In the genomic region with DNA sequence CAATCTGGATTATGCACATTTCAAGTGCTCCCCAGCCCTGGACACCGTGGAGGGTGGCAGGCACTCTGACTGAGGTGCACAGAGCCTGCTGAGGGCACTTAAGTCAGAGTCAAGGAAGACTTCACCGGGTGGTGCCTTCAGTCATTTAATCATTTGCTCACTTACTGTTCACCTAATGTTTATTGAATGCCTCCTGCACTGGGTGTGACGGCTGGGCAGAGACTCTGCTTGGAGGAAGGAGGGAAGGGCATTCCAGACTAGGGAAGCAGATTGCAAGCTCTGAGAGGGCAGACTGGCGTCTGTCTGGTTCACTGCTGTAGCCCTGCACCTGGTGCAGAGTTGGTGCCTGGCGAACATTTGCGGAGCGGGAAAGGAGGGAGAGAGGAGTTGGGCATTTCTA, we compare ENCODE assay signal across 10 cellular contexts. TPM values are rescaled to one million over a fixed set of nuclear protein-coding genes. Genes with fewer than 3 reads are reported as not detected.
DNase-seq lines count a peak whose midpoint lies in the region; ATAC-seq and TF ChIP-seq lines count a peak whose summit lies in the region.
"Had no signal": no experiment of that assay in that cellular context is flagged by ENCODE, and none has a peak within 500 bp of the region (broad histone marks: within the 10 kb centered on the region; RNA-seq: fewer than 3 reads in every experiment).

No MANE protein-coding gene starts in this region.

- intact Hi-C loops in activated CD8-positive, alpha-beta T cell treated with anti-CD3 and anti-CD28 coated beads for 36 hours (cut with micrococcal nuclease): loop anchor here (5.0 kb wide), 2 partner anchors 40 to 65 kb away; a partner anchor contains a TSS

- peaks cover 29% of the 10 kb centered on the region for H3K36me3 Mint-ChIP-seq in activated CD8-positive, alpha-beta T cell treated with anti-CD3 and anti-CD28 coated beads for 36 hours (ENCODE audit: low read depth)

- H3K27ac ChIP-seq in BLaER1: peak overlapping the region; percentile 83
- no peak overlapping the region for H3K27ac ChIP-seq in trophoblast cell (ENCODE audit: low read depth, low read length)

- no peaks in the 10 kb centered on the region for H3K79me2 ChIP-seq in trophoblast cell (ENCODE audit: control insufficient read depth, insufficient read depth, low read length, poor library complexity)

- H4K20me1 ChIP-seq in BLaER1: no peaks in the 10 kb centered on the region

- no peak overlapping the region for H4K91ac ChIP-seq in trophoblast cell (ENCODE audit: low read depth, low read length)

- CTCF ChIA-PET in activated CD8-positive, alpha-beta T cell treated with anti-CD3 and anti-CD28 coated beads for 36 hours (lab: Charles Lee): interaction anchor here (1.0 to 2.2 kb wide), 3 partner anchors 10 to 83 kb away, joined by 5 to 9 read pairs (median 7); no protein-coding TSS in a partner anchor

- H3K79me1 ChIP-seq in trophoblast cell (ENCODE audit: low read length): no peaks in the 10 kb centered on the region

- no peak overlapping the region for H3K23ac ChIP-seq in trophoblast cell (ENCODE audit: low read length)

- no peaks in the 10 kb centered on the region for H3K27me3 Mint-ChIP-seq in activated CD8-positive, alpha-beta T cell treated with anti-CD3 and anti-CD28 coated beads for 36 hours

- H2BK5ac ChIP-seq in trophoblast cell (ENCODE audit: low read depth, low read length, poor library complexity): no peak overlapping the region

- H4K8ac ChIP-seq in trophoblast cell (ENCODE audit: low read depth, low read length): no peak overlapping the region

- no peak overlapping the region for H2BK120ac ChIP-seq in trophoblast cell (ENCODE audit: insufficient read depth, low read length, poor library complexity)

- H2AFZ ChIP-seq in trophoblast cell (ENCODE audit: insufficient read depth, low read length, poor library complexity): no peak overlapping the region

- peak overlapping the region; percentile 96 for H3K27ac Mint-ChIP-seq in activated CD8-positive, alpha-beta T cell treated with anti-CD3 and anti-CD28 coated beads for 36 hours

- POLR2A ChIA-PET in activated CD8-positive, alpha-beta T cell treated with anti-CD3 and anti-CD28 coated beads for 36 hours (lab: Charles Lee): interaction anchor here (0.8 to 2.5 kb wide), 5 partner anchors 11 to 90 kb away, joined by 3 to 12 read pairs (median 9); a partner anchor contains a TSS

- H3K9ac ChIP-seq in BLaER1: peak overlapping the region; percentile 50; the same call in 1 of the 2 replicates
- H3K9ac ChIP-seq in trophoblast cell (ENCODE audit: low read length): no peak overlapping the region

- no peak overlapping the region for H3K14ac ChIP-seq in trophoblast cell (ENCODE audit: low read length)

- no peak overlapping the region for H4K12ac ChIP-seq in trophoblast cell (ENCODE audit: low read depth, low read length)

- no peak for TF ChIP-seq CTCF in GM12875 (IDR thresholded peaks at IDR 0.05; ENCODE audit: borderline replicate concordance, insufficient read depth, low read depth, low read length)
- TF ChIP-seq CTCF in activated CD8-positive, alpha-beta T cell treated with anti-CD3 and anti-CD28 coated beads for 36 hours (IDR thresholded peaks at IDR 0.05): no peak

- H3K4me1 ChIP-seq in BLaER1 (peaks cover 85% of the 10 kb centered on the region), trophoblast cell (ENCODE audit: control insufficient read depth in 1 of 2, insufficient read depth in 2 of 2, low read length in 2 of 2) (no peaks in the 10 kb centered on the region)

- no peak overlapping the region for H2BK12ac ChIP-seq in trophoblast cell (ENCODE audit: low read length)

- peak overlapping the region; percentile 64 for H3K4me3 Mint-ChIP-seq in activated CD8-positive, alpha-beta T cell treated with anti-CD3 and anti-CD28 coated beads for 36 hours

- H3K9me3 Mint-ChIP-seq in activated CD8-positive, alpha-beta T cell treated with anti-CD3 and anti-CD28 coated beads for 36 hours: no peaks in the 10 kb centered on the region

- no peak for DNase-seq in activated CD8-positive, alpha-beta T cell treated with anti-CD3 and anti-CD28 coated beads for 36 hours
- peak; percentile 23 for DNase-seq in left kidney (ENCODE audit: low read depth, low spot score)
- no peak for DNase-seq in trophoblast cell
- no peak for DNase-seq in DMS153 (lab: John Stamatoyannopoulos, UW)
- no peak for DNase-seq in NCI-H82 treated with DMSO at 0.1 percent for 48 hours (lab: John Stamatoyannopoulos, UW; ENCODE audit: unreplicated experiment)
- DNase-seq: Caco-2, NCI-H1436 had no signal

- H3K4me2 ChIP-seq in BLaER1 (peak overlapping the region; percentile 91), trophoblast cell (ENCODE audit: low read length) (no peak overlapping the region)

- no peak overlapping the region for H3K18ac ChIP-seq in trophoblast cell (ENCODE audit: low read length)

- H3K36me3 ChIP-seq in BLaER1: no peaks in the 10 kb centered on the region
- no peaks in the 10 kb centered on the region for H3K36me3 ChIP-seq in trophoblast cell (ENCODE audit: control insufficient read depth in 1 of 2, insufficient read depth in 2 of 2, low read length in 2 of 2)

- no CpG with 5 or more reads among the region's 7 CpGs for WGBS in trophoblast cell (ENCODE audit: extremely low coverage, insufficient coverage, insufficient read length)

- no peak overlapping the region for H3K4ac ChIP-seq in trophoblast cell (ENCODE audit: low read depth, low read length)

- no peak overlapping the region for H2AK5ac ChIP-seq in trophoblast cell (ENCODE audit: low read length)

- H3K4me3 ChIP-seq in BLaER1 (no peak overlapping the region), GM12875 (ENCODE audit: low read depth, low read length) (peak overlapping the region; percentile 8), trophoblast cell (ENCODE audit: low read depth, low read length) (no peak overlapping the region)

- ATAC-seq in activated CD8-positive, alpha-beta T cell treated with anti-CD3 and anti-CD28 coated beads for 36 hours: no peak
- ATAC-seq in HG02678 (IDR thresholded peaks at IDR 0.05; ENCODE audit: unreplicated experiment): no peak

- H3K4me1 Mint-ChIP-seq in activated CD8-positive, alpha-beta T cell treated with anti-CD3 and anti-CD28 coated beads for 36 hours (ENCODE audit: low read depth): peaks cover 83% of the 10 kb centered on the region

- peaks cover 5% of the 10 kb centered on the region for H3K9me3 ChIP-seq in BLaER1
- H3K9me3 ChIP-seq in trophoblast cell (ENCODE audit: insufficient read depth, low read depth, low read length): no peaks in the 10 kb centered on the region
- H3K9me3 ChIP-seq: Caco-2 had no signal

- H3K27me3 ChIP-seq in BLaER1: no peaks in the 10 kb centered on the region
- H3K27me3 ChIP-seq in trophoblast cell (ENCODE audit: insufficient read depth, low read length): no peaks in the 10 kb centered on the region

RNA-seq across cellular contexts. Expression of a gene that starts 54.2 kb away (rescaled TPM):
- total RNA-seq in activated CD8-positive, alpha-beta T cell treated with anti-CD3 and anti-CD28 coated beads for 36 hours: 10 to 100 TPM; 12.6 to 13.8 TPM
- 63.6 and 64.0 TPM in 2 replicates for polyA plus RNA-seq in trophoblast cell (2013)
